22 cellular contexts compared by ENCODE assay signal in the genomic region with DNA sequence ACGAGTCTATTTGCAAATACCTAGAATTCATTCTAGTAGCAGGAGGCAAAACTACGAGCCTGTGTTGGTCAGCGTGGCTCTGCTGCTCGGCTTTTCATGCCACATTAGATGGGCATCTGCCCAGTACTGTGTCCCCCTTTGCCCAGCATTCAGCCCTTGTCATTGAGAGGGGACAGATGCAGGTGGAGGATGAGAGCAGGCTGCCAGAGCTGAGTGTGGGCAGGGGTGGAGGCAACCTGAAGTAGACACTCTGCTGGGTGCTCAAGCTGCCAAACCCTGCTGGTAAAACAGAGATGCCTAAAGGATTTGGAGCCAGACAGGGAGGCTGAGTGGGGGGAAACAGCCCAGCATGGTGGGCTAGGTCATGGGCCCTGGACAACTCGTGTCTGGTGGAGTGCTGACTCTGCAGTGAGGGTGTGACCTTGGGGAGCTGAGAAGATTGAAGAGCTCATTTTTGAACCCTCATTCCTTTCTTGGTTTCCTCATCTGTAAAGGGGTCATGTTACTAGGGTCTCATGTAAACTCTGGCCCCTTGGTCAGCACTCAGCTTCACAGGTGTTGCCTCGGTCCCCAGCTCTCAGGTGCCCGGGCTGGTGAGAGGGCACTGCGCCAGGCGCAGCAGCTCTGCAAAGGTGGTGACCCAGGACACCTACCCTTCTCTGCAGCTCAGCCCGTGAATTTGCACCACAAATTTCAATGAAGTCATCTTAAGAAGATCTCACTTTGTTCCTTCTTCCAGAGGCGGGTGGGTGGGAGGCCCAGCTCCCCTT.
DNase-seq lines count a peak whose midpoint lies in the region; ATAC-seq, FAIRE-seq and TF ChIP-seq lines count a peak whose summit lies in the region.
"Had no signal": no experiment of that assay in that cellular context is flagged by ENCODE, and none has a peak within 500 bp of the region (broad histone marks: within the 10 kb centered on the region; RNA-seq: fewer than 3 reads in every experiment).

No MANE protein-coding gene starts in this region.

- DNase-seq in DMS79 treated with DMSO at 0.1 percent for 48 hours (lab: John Stamatoyannopoulos, UW) (peak; percentile 16), DMS79 (lab: John Stamatoyannopoulos, UW) (no peak), BE2C (peak; percentile 4), K562 (ENCODE audit: extremely low read depth in 1 of 4, low spot score in 3 of 4) (no peak), HuH-7 (ENCODE audit: low spot score) (no peak)
- DNase-seq in activated CD4-positive, alpha-beta memory T cell treated with anti-CD3 and anti-CD28 coated beads, Interleukin-2, amount 10 ng/mL, durations not matched to agents 7 days and 5 days = no peak
- DNase-seq: activated CD4-positive, alpha-beta T cell treated with anti-CD3 and anti-CD28 coated beads, Interleukin-2, amount 10 ng/mL, durations not matched to agents 24 days and 14 days; activated gamma-delta T cell; activated T-cell treated with anti-CD3 and anti-CD28 coated beads, Interleukin-2, amount 50 U/mL, for 1 hour; Calu3; DND-41; gastrocnemius medialis; NCI-H1048; NCI-H446; upper lobe of left lung had no signal

- TF ChIP-seq RAD21 in K562 (CRISPR knock-in tag; conservative IDR thresholded peaks at IDR 0.05 in 1 of 2, IDR thresholded peaks at IDR 0.05 in 1 of 2) = no peak

- H3K36me3 Mint-ChIP-seq in activated CD4-positive, alpha-beta memory T cell treated with anti-CD3 and anti-CD28 coated beads, Interleukin-2, amount 10 ng/mL, durations not matched to agents 7 days and 5 days (ENCODE audit: low read depth) = no peaks in the 10 kb centered on the region
- H3K36me3 Mint-ChIP-seq: T-cell had no signal

- no peaks in the 10 kb centered on the region for H3K9me1 ChIP-seq in K562 (ENCODE audit: control insufficient read depth, insufficient read depth, low read length)

- no peak for FAIRE-seq in K562 (lab: Jason Lieb, UNC)

- peaks cover 18% of the 10 kb centered on the region for H3K27me3 Mint-ChIP-seq in activated CD4-positive, alpha-beta memory T cell treated with anti-CD3 and anti-CD28 coated beads, Interleukin-2, amount 10 ng/mL, durations not matched to agents 7 days and 5 days

- ATAC-seq in K562 (no peak), HG02759 (IDR thresholded peaks at IDR 0.05; ENCODE audit: unreplicated experiment) (no peak)
- ATAC-seq: gastrocnemius medialis had no signal

- CTCF ChIA-PET in K562 (lab: Yijun Ruan, JAX; ENCODE audit: low intra/inter-chr PET ratio) = no interaction called here
- CTCF ChIA-PET in activated CD4-positive, alpha-beta memory T cell treated with anti-CD3 and anti-CD28 coated beads, Interleukin-2, amount 10 ng/mL, durations not matched to agents 7 days and 5 days (lab: Charles Lee) = interaction anchor here (0.6 kb wide), 1 partner anchor 8 kb away, joined by 4 read pairs; no protein-coding TSS in a partner anchor

- 2% methylated on average over 11 of the region's 11 CpGs for WGBS in K562 (ENCODE audit: insufficient coverage, low coverage, missing lambda C conversion rate)

- no peak overlapping the region for H2AFZ ChIP-seq in K562 (ENCODE audit: low read depth, low read length)
- H2AFZ ChIP-seq in parathyroid adenoma = no peak overlapping the region
- H2AFZ ChIP-seq: GM23248, neural progenitor cell had no signal

- H3K36me3 ChIP-seq in BE2C = no peaks in the 10 kb centered on the region
- no peaks in the 10 kb centered on the region for H3K36me3 ChIP-seq in K562 (ENCODE audit: control insufficient read depth, insufficient read depth, low read length)
- H3K36me3 ChIP-seq in parathyroid adenoma (ENCODE audit: control insufficient read depth, insufficient read depth, low read length) = no peaks in the 10 kb centered on the region
- H3K36me3 ChIP-seq: gastrocnemius medialis, neural progenitor cell, upper lobe of left lung had no signal

- H3K27ac ChIP-seq in K562 (ENCODE audit: extremely low read depth, low read depth, low read length) (no peak overlapping the region), parathyroid adenoma (peak overlapping the region; percentile 16)
- H3K27ac ChIP-seq: 22Rv1, gastrocnemius medialis, GM23248, neural progenitor cell, upper lobe of left lung had no signal

- H3K4me2 ChIP-seq in K562 (ENCODE audit: insufficient read depth, low read length) (no peak overlapping the region), parathyroid adenoma (ENCODE audit: low read length) (no peak overlapping the region)

- no peak overlapping the region for H3K9ac ChIP-seq in K562 (ENCODE audit: insufficient read depth in 1 of 2, low read depth in 2 of 2, low read length in 2 of 2)
- no peak overlapping the region for H3K9ac ChIP-seq in parathyroid adenoma
- H3K9ac ChIP-seq: GM23248, neural progenitor cell had no signal

- no peak for TF ChIP-seq EP300 in K562 (IDR thresholded peaks at IDR 0.05; ENCODE audit: low read length)

- peaks cover 13% of the 10 kb centered on the region; the same call in 1 of the 2 replicates for H4K20me1 ChIP-seq in K562 (replicated peaks; ENCODE audit: control insufficient read depth, insufficient read depth, low read length)

- peaks cover 1% of the 10 kb centered on the region for H3K4me1 Mint-ChIP-seq in activated CD4-positive, alpha-beta memory T cell treated with anti-CD3 and anti-CD28 coated beads, Interleukin-2, amount 10 ng/mL, durations not matched to agents 7 days and 5 days

- H3K9me3 ChIP-seq in BE2C (peaks cover 4% of the 10 kb centered on the region), K562 (replicated peaks; ENCODE audit: control insufficient read depth, insufficient read depth, low read depth, low read length) (no peaks in the 10 kb centered on the region), parathyroid adenoma (ENCODE audit: control insufficient read depth, low read length) (no peaks in the 10 kb centered on the region)
- H3K9me3 ChIP-seq: gastrocnemius medialis, upper lobe of left lung had no signal

- no peak overlapping the region for H3K4me3 ChIP-seq in BE2C (ENCODE audit: low read depth, low read length)
- no peak overlapping the region for H3K4me3 ChIP-seq in K562
- no peak overlapping the region for H3K4me3 ChIP-seq in parathyroid adenoma (ENCODE audit: low read depth, low read length)
- H3K4me3 ChIP-seq: gastrocnemius medialis, GM23248, upper lobe of left lung had no signal

- H3K27me3 ChIP-seq in BE2C = peaks cover 20% of the 10 kb centered on the region
- H3K27me3 ChIP-seq in K562 (ENCODE audit: control insufficient read depth in 2 of 2, insufficient read depth in 2 of 2, low read length in 2 of 2) = peaks cover 6 to 31% of the 10 kb centered on the region in 2 experiments; a peak in 4 of 5 replicates
- H3K27me3 ChIP-seq in parathyroid adenoma (ENCODE audit: control insufficient read depth, insufficient read depth, low read length) = peaks cover 12% of the 10 kb centered on the region

- no peaks in the 10 kb centered on the region for H3K9me3 Mint-ChIP-seq in activated CD4-positive, alpha-beta memory T cell treated with anti-CD3 and anti-CD28 coated beads, Interleukin-2, amount 10 ng/mL, durations not matched to agents 7 days and 5 days
- H3K9me3 Mint-ChIP-seq: activated CD4-positive, alpha-beta T cell treated with anti-CD3 and anti-CD28 coated beads, Interleukin-2, amount 10 ng/mL, durations not matched to agents 24 days and 14 days; T-cell had no signal

- no peak overlapping the region for H3K4me3 Mint-ChIP-seq in activated CD4-positive, alpha-beta memory T cell treated with anti-CD3 and anti-CD28 coated beads, Interleukin-2, amount 10 ng/mL, durations not matched to agents 7 days and 5 days
- H3K4me3 Mint-ChIP-seq: activated CD4-positive, alpha-beta T cell treated with anti-CD3 and anti-CD28 coated beads, Interleukin-2, amount 10 ng/mL, durations not matched to agents 24 days and 14 days; HFFc6 had no signal

- no peak overlapping the region for H3K27ac Mint-ChIP-seq in activated CD4-positive, alpha-beta memory T cell treated with anti-CD3 and anti-CD28 coated beads, Interleukin-2, amount 10 ng/mL, durations not matched to agents 7 days and 5 days
- H3K27ac Mint-ChIP-seq: activated CD4-positive, alpha-beta T cell treated with anti-CD3 and anti-CD28 coated beads, Interleukin-2, amount 10 ng/mL, durations not matched to agents 24 days and 14 days; HFFc6; neural progenitor cell; T-cell had no signal

- no peak for TF ChIP-seq POLR2A in K562 (conservative IDR thresholded peaks at IDR 0.05)

- TF ChIP-seq CTCF in BE2C (IDR thresholded peaks at IDR 0.05; ENCODE audit: low read depth, low read length) (no peak), K562 (IDR thresholded peaks at IDR 0.05 in 2 of 3, conservative IDR thresholded peaks at IDR 0.05 in 1 of 3; ENCODE audit: insufficient read depth in 2 of 3, low read depth in 1 of 3, low read length in 3 of 3) (no peak), parathyroid adenoma (IDR thresholded peaks at IDR 0.05) (no peak)

- in situ Hi-C loops in K562 (cut with MboI) = no loop called here

- no TSS peak for BruUV-seq in K562 (replicated peaks; lab: Mats Ljungman, UMichigan)

- H3K4me1 ChIP-seq in BE2C (no peaks in the 10 kb centered on the region; the same call in 1 of the 2 replicates), K562 (replicated peaks in 1 of 2; ENCODE audit: control insufficient read depth in 2 of 2, insufficient read depth in 2 of 2, low read length in 2 of 2) (peaks cover 0 to 6% of the 10 kb centered on the region in 2 experiments; a peak in 2 of 5 replicates), parathyroid adenoma (peaks cover 13% of the 10 kb centered on the region)
- H3K4me1 ChIP-seq: gastrocnemius medialis, neural progenitor cell had no signal

- intact Hi-C loops in K562 (cut with micrococcal nuclease) = no loop called here

- H3K79me2 ChIP-seq in K562 (ENCODE audit: control insufficient read depth, insufficient read depth, low read length) (no peaks in the 10 kb centered on the region), parathyroid adenoma (no peaks in the 10 kb centered on the region)

- POLR2A ChIA-PET in K562 (lab: Yijun Ruan, JAX) = interaction anchor here (0.7 kb wide), 1 partner anchor 173 kb away, joined by 3 read pairs; no protein-coding TSS in a partner anchor
- POLR2A ChIA-PET in activated CD4-positive, alpha-beta memory T cell treated with anti-CD3 and anti-CD28 coated beads, Interleukin-2, amount 10 ng/mL, durations not matched to agents 7 days and 5 days (lab: Charles Lee) = no interaction called here

TF ChIP-seq in K562, 482 proteins besides CTCF, POLR2A, EP300 and RAD21 (continues in another document):
- no peak for TF ChIP-seq ZNF707 (CRISPR knock-in tag; conservative IDR thresholded peaks at IDR 0.05)
- TF ChIP-seq, protein P1, sequence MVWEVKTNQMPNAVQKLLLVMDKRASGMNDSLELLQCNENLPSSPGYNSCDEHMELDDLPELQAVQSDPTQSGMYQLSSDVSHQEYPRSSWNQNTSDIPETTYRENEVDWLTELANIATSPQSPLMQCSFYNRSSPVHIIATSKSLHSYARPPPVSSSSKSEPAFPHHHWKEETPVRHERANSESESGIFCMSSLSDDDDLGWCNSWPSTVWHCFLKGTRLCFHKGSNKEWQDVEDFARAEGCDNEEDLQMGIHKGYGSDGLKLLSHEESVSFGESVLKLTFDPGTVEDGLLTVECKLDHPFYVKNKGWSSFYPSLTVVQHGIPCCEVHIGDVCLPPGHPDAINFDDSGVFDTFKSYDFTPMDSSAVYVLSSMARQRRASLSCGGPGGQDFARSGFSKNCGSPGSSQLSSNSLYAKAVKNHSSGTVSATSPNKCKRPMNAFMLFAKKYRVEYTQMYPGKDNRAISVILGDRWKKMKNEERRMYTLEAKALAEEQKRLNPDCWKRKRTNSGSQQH (CRISPR knock-in tag; IDR thresholded peaks at IDR 0.05) = no peak

Comparison
In these comparisons a context has a peak if more than half of its experiments do, and no peak if none do; other contexts are left out.
1. DNase-seq: peak in DMS79 treated with DMSO at 0.1 percent for 48 hours (single experiment) and BE2C (single experiment); none in DMS79 (single experiment), K562 (0 of 4), activated CD4-positive, alpha-beta memory T cell treated with anti-CD3 and anti-CD28 coated beads, Interleukin-2, amount 10 ng/mL, durations not matched to agents 7 days and 5 days (single experiment) and HuH-7 (single experiment).